Comparison of ENCODE assay signal across 33 cellular contexts in genomic region chr9:101429736-101430135, GRCh38. TPM values are rescaled to one million over a fixed set of nuclear protein-coding genes. Genes with fewer than 3 reads are reported as not detected.
"Had no signal": no experiment of that assay in that cellular context is flagged by ENCODE, and none has a peak within 500 bp of the region (broad histone marks: within the 10 kb centered on the region; RNA-seq: fewer than 3 reads in every experiment).

No MANE protein-coding gene starts in this region.

- H3K79me2 ChIP-seq: hepatocyte had no signal

- H3K4me3 ChIP-seq: colonic mucosa, esophagus squamous epithelium, gastrocnemius medialis, heart right ventricle, hepatocyte, left lung, lower lobe of right lung, mucosa of descending colon had no signal

- ATAC-seq: effector memory CD8-positive, alpha-beta T cell; esophagus mucosa; gastrocnemius medialis; heart right ventricle; left colon; left lung; left ventricle myocardium superior; lower lobe of right lung; mucosa of descending colon had no signal

- H3K9me3 ChIP-seq: colonic mucosa, esophagus squamous epithelium, gastrocnemius medialis, heart right ventricle, left lung, lower lobe of right lung, mucosa of descending colon had no signal

- H3K27ac ChIP-seq: colonic mucosa, epithelial cell of prostate, esophagus squamous epithelium, gastrocnemius medialis, heart right ventricle, hepatocyte, left lung, lower lobe of right lung had no signal

- H3K36me3 ChIP-seq: colonic mucosa, esophagus squamous epithelium, gastrocnemius medialis, heart right ventricle, left lung, lower lobe of right lung had no signal

- H3K27me3 ChIP-seq: colonic mucosa, esophagus squamous epithelium, gastrocnemius medialis, heart right ventricle, hepatocyte, left lung had no signal

- H3K4me1 ChIP-seq: colonic mucosa, esophagus squamous epithelium, gastrocnemius medialis, heart right ventricle, left lung, lower lobe of right lung had no signal

- H3K4me2 ChIP-seq: hepatocyte had no signal

- DNase-seq: colonic mucosa; cortex of kidney; effector CD8-positive, alpha-beta T cell; effector memory CD8-positive, alpha-beta T cell; endodermal cell; erythroblast; esophagus squamous epithelium; foreskin fibroblast; foreskin melanocyte; gastrocnemius medialis; glutamatergic neuron; head of caudate nucleus; heart right ventricle; hypothalamus; immature natural killer cell; islet precursor cell; kidney; kidney glomerular epithelial cell; left colon; left lung; left ventricle myocardium superior; lower lobe of right lung; mesenchymal stem cell; mucosa of descending colon had no signal

- H2AFZ ChIP-seq: hepatocyte had no signal

RNA-seq across cellular contexts. Expression of gene ALDOB, which starts 5.8 kb away (rescaled TPM):
- total RNA-seq: esophagus squamous epithelium, glomerular endothelial cell, left lung, mesothelial cell of epicardium, myocyte had no signal

RNA-seq across cellular contexts. Expression of gene BAAT, which starts 44.9 kb away (rescaled TPM):
- total RNA-seq: endodermal cell, esophagus squamous epithelium, glomerular endothelial cell, left colon, left ventricle myocardium superior, lower leg skin, lower lobe of right lung, lung microvascular endothelial cell, mesenteric fat pad had no signal
